ENCODE assay signal across 8 cellular contexts in the genomic region with DNA sequence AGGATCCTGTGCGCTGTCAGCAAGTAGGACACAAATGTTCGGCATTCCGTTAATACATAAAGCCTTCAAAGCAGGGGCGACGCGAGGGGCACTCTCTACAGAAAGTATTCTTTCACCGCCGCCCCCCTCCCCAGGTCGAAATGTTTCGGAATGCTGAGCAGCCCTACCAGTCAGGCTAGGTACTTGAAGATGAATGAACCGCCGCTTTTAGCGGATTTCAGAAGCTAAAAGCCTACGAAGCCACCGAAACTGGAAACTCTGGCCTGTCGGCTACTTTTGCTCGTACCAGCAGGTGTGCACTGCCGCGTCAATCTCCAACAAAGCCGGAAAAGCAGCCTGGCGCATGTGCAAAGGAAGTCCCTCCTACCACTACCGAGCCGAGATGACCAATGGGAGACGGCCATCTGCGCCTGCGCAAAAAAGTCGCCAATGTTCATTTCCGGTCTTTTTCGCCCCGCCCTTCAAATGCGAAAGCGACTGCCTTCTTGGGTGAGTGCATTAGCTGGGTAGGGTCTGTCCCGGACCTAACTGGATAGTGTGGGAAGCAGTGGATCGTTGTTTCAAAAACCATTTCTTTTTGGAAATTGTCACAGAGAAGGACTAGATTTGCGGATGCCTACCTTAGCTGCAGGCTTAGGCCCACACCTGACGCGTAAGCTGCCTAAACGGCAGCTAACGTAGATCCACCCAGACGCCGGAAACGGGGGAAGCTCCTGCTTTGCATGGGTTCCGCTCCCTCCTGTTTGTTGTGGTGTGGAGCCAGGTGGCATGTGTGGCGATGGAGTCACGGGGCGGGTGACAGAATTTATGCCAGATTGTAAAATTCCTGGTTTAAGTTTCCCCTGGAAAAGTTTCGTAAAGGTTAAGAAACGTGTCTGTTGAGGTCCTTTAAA. TPM values are rescaled to one million over a fixed set of nuclear protein-coding genes. Genes with fewer than 3 reads are reported as not detected.
A peak's percentile ranks its signal among the peaks of the same experiment; 100 is the strongest.
DNase-seq lines count a peak whose midpoint lies in the region; ATAC-seq and TF ChIP-seq lines count a peak whose summit lies in the region.

A gene (minus strand): TSS at position 301 of the 893 bp plus-strand sequence. CDS start 534 bp downstream, outside the sequence.

- peak within 1 kb of the TSS; percentile 93 to 99 (median 97) for H3K4me3 Mint-ChIP-seq in IgD-negative memory B cell
- H3K4me3 Mint-ChIP-seq in natural killer cell = peak within 1 kb of the TSS; percentile 97
- peak within 1 kb of the TSS; percentile 99 for H3K4me3 Mint-ChIP-seq in stimulated activated naive CD8-positive, alpha-beta T cell treated with anti-CD3 and anti-CD28 coated beads, Interleukin-15, amount 100 ng/mL, for 72 hours

- intact Hi-C loops in natural killer cell (cut with micrococcal nuclease) = loop anchor here (1.0 to 10.0 kb wide), 6 partner anchors 32 to 1169 kb away; a partner anchor contains a TSS

- DNase-seq in COLO829 (ENCODE audit: low spot score) (peak; percentile 100), activated T-cell treated with anti-CD3 and anti-CD28 coated beads for 24 hours (ENCODE audit: low read depth) (peak; percentile 99), fibroblast of gingiva (ENCODE audit: low read depth) (peak; percentile 95), natural killer cell (peak; percentile 99), DMS114 treated with DMSO at 0.1 percent for 48 hours (lab: John Stamatoyannopoulos, UW; ENCODE audit: unreplicated experiment) (no peak)
- DNase-seq in stimulated activated naive CD8-positive, alpha-beta T cell treated with anti-CD3 and anti-CD28 coated beads, Interleukin-15, amount 100 ng/mL, for 72 hours = peak; percentile 98 to 99

- H3K9me3 Mint-ChIP-seq in IgD-negative memory B cell = no peaks in the 10 kb centered on the region
- H3K9me3 Mint-ChIP-seq in natural killer cell = no peaks in the 10 kb centered on the region
- no peaks in the 10 kb centered on the region for H3K9me3 Mint-ChIP-seq in stimulated activated naive CD8-positive, alpha-beta T cell treated with anti-CD3 and anti-CD28 coated beads, Interleukin-15, amount 100 ng/mL, for 72 hours

- H3K27me3 Mint-ChIP-seq in IgD-negative memory B cell (no peaks in the 10 kb centered on the region), natural killer cell (ENCODE audit: low read depth in 2 of 2) (no peaks in the 10 kb centered on the region)
- H3K27me3 Mint-ChIP-seq in stimulated activated naive CD8-positive, alpha-beta T cell treated with anti-CD3 and anti-CD28 coated beads, Interleukin-15, amount 100 ng/mL, for 72 hours = no peaks in the 10 kb centered on the region

- H3K4me1 Mint-ChIP-seq in IgD-negative memory B cell = peaks cover 31 to 45% (median 37%) of the 10 kb centered on the region in 3 donors
- H3K4me1 Mint-ChIP-seq in natural killer cell = peaks cover 37 to 51% of the 10 kb centered on the region in 2 donors
- peaks cover 63% of the 10 kb centered on the region for H3K4me1 Mint-ChIP-seq in stimulated activated naive CD8-positive, alpha-beta T cell treated with anti-CD3 and anti-CD28 coated beads, Interleukin-15, amount 100 ng/mL, for 72 hours

- no peak for TF ChIP-seq CTCF in natural killer cell (IDR thresholded peaks at IDR 0.05)

- H3K36me3 Mint-ChIP-seq in IgD-negative memory B cell (peaks cover 7% of the 10 kb centered on the region), natural killer cell (no peaks in the 10 kb centered on the region)

- ATAC-seq in GM21528 (IDR thresholded peaks at IDR 0.05; ENCODE audit: low FRiP score, unreplicated experiment) (peak; percentile 89), natural killer cell (peak; percentile 88 to 95 (median 92))
- peak; percentile 93 for ATAC-seq in stimulated activated naive CD8-positive, alpha-beta T cell treated with anti-CD3 and anti-CD28 coated beads, Interleukin-15, amount 100 ng/mL, for 72 hours

- H3K27ac Mint-ChIP-seq in IgD-negative memory B cell (peak within 1 kb of the TSS; percentile 98 to 100 (median 99)), natural killer cell (peak within 1 kb of the TSS; percentile 98)
- peak within 1 kb of the TSS; percentile 99 for H3K27ac Mint-ChIP-seq in stimulated activated naive CD8-positive, alpha-beta T cell treated with anti-CD3 and anti-CD28 coated beads, Interleukin-15, amount 100 ng/mL, for 72 hours

RNA-seq across cellular contexts. Expression of the gene that starts here (rescaled TPM):
- 0.68 TPM for polyA plus RNA-seq in IgD-negative memory B cell
- 1 to 10 TPM; 5.1 to 9.4 (median 6.3) TPM for total RNA-seq in natural killer cell
